Comparison of ENCODE assay signal across 21 cellular contexts in genomic region chr2:120852200-120852815, GRCh38.
DNase-seq lines count a peak whose midpoint lies in the region; ATAC-seq, FAIRE-seq and TF ChIP-seq lines count a peak whose summit lies in the region.
"Had no signal": no experiment of that assay in that cellular context is flagged by ENCODE, and none has a peak within 500 bp of the region (broad histone marks: within the 10 kb centered on the region; RNA-seq: fewer than 3 reads in every experiment).

No MANE protein-coding gene starts in this region.

- no peak overlapping the region for H3K27ac Mint-ChIP-seq in natural killer cell treated with Interleukin-12 subunit alpha and Interleukin-12 subunit beta and Interleukin-15 and Interleukin-18, amount 100 ng/mL, for 72 hours
- H3K27ac Mint-ChIP-seq in natural killer cell: no peak overlapping the region
- H3K27ac Mint-ChIP-seq: CD4-positive, CD25-positive, alpha-beta regulatory T cell had no signal

- in situ Hi-C loops in mammary epithelial cell (cut with MboI; ENCODE audit: low sequenced_read_pairs in 2 of 2): no loop called here

- ATAC-seq in natural killer cell treated with Interleukin-12 subunit alpha and Interleukin-12 subunit beta and Interleukin-15 and Interleukin-18, amount 100 ng/mL, for 72 hours: peak in 1 of 2 donors; percentile 8
- ATAC-seq in natural killer cell (no peak), GM21526 (IDR thresholded peaks at IDR 0.05; ENCODE audit: low FRiP score, unreplicated experiment) (no peak)
- ATAC-seq: A549, GM23338 had no signal

- no peaks in the 10 kb centered on the region for H3K4me1 Mint-ChIP-seq in natural killer cell treated with Interleukin-12 subunit alpha and Interleukin-12 subunit beta and Interleukin-15 and Interleukin-18, amount 100 ng/mL, for 72 hours (ENCODE audit: low read depth in 2 of 2)
- no peaks in the 10 kb centered on the region for H3K4me1 Mint-ChIP-seq in natural killer cell
- H3K4me1 Mint-ChIP-seq: CD4-positive, CD25-positive, alpha-beta regulatory T cell had no signal

- H3K9me3 ChIP-seq in Karpas-422 (ENCODE audit: low read length): no peaks in the 10 kb centered on the region; the same call in 1 of the 2 replicates
- H3K9me3 ChIP-seq in mammary epithelial cell (replicated peaks; ENCODE audit: insufficient read depth, low read length): no peaks in the 10 kb centered on the region

- no peaks in the 10 kb centered on the region for H4K20me1 ChIP-seq in Karpas-422 (ENCODE audit: insufficient read depth, low read depth, low read length)
- H4K20me1 ChIP-seq in mammary epithelial cell (ENCODE audit: insufficient read depth, low read length): no peaks in the 10 kb centered on the region

- no peaks in the 10 kb centered on the region for H3K27me3 ChIP-seq in bronchial epithelial cell (ENCODE audit: control insufficient read depth, insufficient read depth, low read length)
- no peaks in the 10 kb centered on the region for H3K27me3 ChIP-seq in Karpas-422 (ENCODE audit: low read length)
- H3K27me3 ChIP-seq in mammary epithelial cell (ENCODE audit: insufficient read depth, low read length): no peaks in the 10 kb centered on the region

- no peaks in the 10 kb centered on the region for H3K36me3 Mint-ChIP-seq in natural killer cell treated with Interleukin-12 subunit alpha and Interleukin-12 subunit beta and Interleukin-15 and Interleukin-18, amount 100 ng/mL, for 72 hours
- no peaks in the 10 kb centered on the region for H3K36me3 Mint-ChIP-seq in natural killer cell
- H3K36me3 Mint-ChIP-seq: CD4-positive, CD25-positive, alpha-beta regulatory T cell had no signal

- H3K4me1 ChIP-seq in Karpas-422 (ENCODE audit: low read length) (no peaks in the 10 kb centered on the region), mammary epithelial cell (ENCODE audit: insufficient read depth, low read length) (peaks cover 3% of the 10 kb centered on the region)

- dilution Hi-C loops in mammary epithelial cell (cut with HindIII; ENCODE audit: low sequenced_read_pairs): no loop called here

- 84% methylated on average over 12 of the region's 12 CpGs for WGBS in mammary epithelial cell (ENCODE audit: low coverage, missing lambda C conversion rate)

- H3K4me3 ChIP-seq in bronchial epithelial cell (ENCODE audit: low read depth, low read length) (no peak overlapping the region), Karpas-422 (ENCODE audit: low read length) (no peak overlapping the region), mammary epithelial cell (replicated peaks in 1 of 3; ENCODE audit: insufficient read depth in 1 of 3, low read depth in 2 of 3, low read length in 3 of 3) (no peak overlapping the region)
- H3K4me3 ChIP-seq: A549, GM23338, PC-9 had no signal

- no peak overlapping the region for H3K4me2 ChIP-seq in Karpas-422 (ENCODE audit: low read depth, low read length, poor library complexity, severe bottlenecking)
- no peak overlapping the region for H3K4me2 ChIP-seq in mammary epithelial cell (ENCODE audit: insufficient read depth, low read depth, low read length)
- H3K4me2 ChIP-seq: A549, GM23338, PC-9 had no signal

- H2AFZ ChIP-seq in Karpas-422 (ENCODE audit: low read length) (no peak overlapping the region), mammary epithelial cell (ENCODE audit: low read depth, low read length) (no peak overlapping the region)
- H2AFZ ChIP-seq: GM23338, PC-9 had no signal

- peak; percentile 42 for DNase-seq in natural killer cell treated with Interleukin-12 subunit alpha and Interleukin-12 subunit beta and Interleukin-15 and Interleukin-18, amount 100 ng/mL, for 72 hours (ENCODE audit: low spot score)
- DNase-seq in natural killer cell: no peak
- no peak for DNase-seq in bronchial epithelial cell (ENCODE audit: low read depth)
- DNase-seq in posterior vena cava (ENCODE audit: low spot score): peak; percentile 78
- DNase-seq in Karpas-422: no peak
- no peak for DNase-seq in mammary epithelial cell
- DNase-seq: AML-193; Calu3; CD4-positive, CD25-positive, alpha-beta regulatory T cell; DMS79; GF-D8; MV-4-11; NCI-H1417 treated with DMSO at 0.1 percent for 48 hours; NCI-H2029; NCI-H2171 treated with DMSO at 0.1 percent for 48 hours; NCI-H774; PC-9; Right ventricle myocardium superior had no signal

- H3K9ac ChIP-seq in Karpas-422 (ENCODE audit: low read length) (no peak overlapping the region), mammary epithelial cell (ENCODE audit: insufficient read depth, low read length) (no peak overlapping the region)

- H3K79me2 ChIP-seq in Karpas-422 (ENCODE audit: low read length) (no peaks in the 10 kb centered on the region), mammary epithelial cell (ENCODE audit: insufficient read depth, low read length) (no peaks in the 10 kb centered on the region)

- H3K36me3 ChIP-seq in bronchial epithelial cell (ENCODE audit: control insufficient read depth, insufficient read depth, low read length) (no peaks in the 10 kb centered on the region), Karpas-422 (ENCODE audit: insufficient read depth, low read length) (no peaks in the 10 kb centered on the region), mammary epithelial cell (ENCODE audit: insufficient read depth, low read length) (no peaks in the 10 kb centered on the region)

- intact Hi-C loops in natural killer cell (cut with micrococcal nuclease): no loop called here
- intact Hi-C loops in posterior vena cava (cut with DNase I): no loop called here
- intact Hi-C loops in mammary epithelial cell (cut with micrococcal nuclease): no loop called here

- H3K4me3 Mint-ChIP-seq in natural killer cell treated with Interleukin-12 subunit alpha and Interleukin-12 subunit beta and Interleukin-15 and Interleukin-18, amount 100 ng/mL, for 72 hours: no peak overlapping the region
- no peak overlapping the region for H3K4me3 Mint-ChIP-seq in natural killer cell
- H3K4me3 Mint-ChIP-seq: GM23338 had no signal

- H3K9me2 ChIP-seq in Karpas-422 (replicated peaks; ENCODE audit: insufficient read depth, low read length): no peaks in the 10 kb centered on the region

- no peaks in the 10 kb centered on the region for H3K9me3 Mint-ChIP-seq in natural killer cell treated with Interleukin-12 subunit alpha and Interleukin-12 subunit beta and Interleukin-15 and Interleukin-18, amount 100 ng/mL, for 72 hours
- peaks cover 0 to 4% of the 10 kb centered on the region in 2 donors for H3K9me3 Mint-ChIP-seq in natural killer cell
- H3K9me3 Mint-ChIP-seq: GM23338 had no signal

- no TSS peak for BruUV-seq in mammary epithelial cell (replicated peaks; lab: Mats Ljungman, UMichigan)

- TF ChIP-seq CTCF in natural killer cell (IDR thresholded peaks at IDR 0.05) (no peak), bronchial epithelial cell (IDR thresholded peaks at IDR 0.05; ENCODE audit: insufficient read depth, low read length, severe bottlenecking) (no peak), mammary epithelial cell (conservative IDR thresholded peaks at IDR 0.05 in 1 of 2, IDR thresholded peaks at IDR 0.05 in 1 of 2; ENCODE audit: extremely low read depth in 1 of 2, insufficient read depth in 1 of 2, low read depth in 1 of 2, low read length in 2 of 2) (no peak)

- H3K27ac ChIP-seq in Karpas-422 (ENCODE audit: low read length) (no peak overlapping the region), mammary epithelial cell (ENCODE audit: insufficient read depth, low read depth, low read length) (no peak overlapping the region)
- H3K27ac ChIP-seq: PC-9 had no signal

- CTCF ChIA-PET in mammary epithelial cell (lab: Charles Lee; ENCODE audit: low non-redundant PET): no interaction called here

- H3K27me3 Mint-ChIP-seq in natural killer cell treated with Interleukin-12 subunit alpha and Interleukin-12 subunit beta and Interleukin-15 and Interleukin-18, amount 100 ng/mL, for 72 hours: peaks cover 0 to 2% of the 10 kb centered on the region in 2 donors
- H3K27me3 Mint-ChIP-seq in natural killer cell (ENCODE audit: low read depth in 2 of 2): no peaks in the 10 kb centered on the region
- H3K27me3 Mint-ChIP-seq: CD4-positive, CD25-positive, alpha-beta regulatory T cell had no signal

- peak; percentile 92 for FAIRE-seq in bronchial epithelial cell (lab: Jason Lieb, UNC)
- FAIRE-seq: A549 had no signal

Comparison
In these comparisons a context has a peak if more than half of its experiments do, and no peak if none do; other contexts are left out.
1. DNase-seq: peak in natural killer cell treated with Interleukin-12 subunit alpha and Interleukin-12 subunit beta and Interleukin-15 and Interleukin-18, amount 100 ng/mL, for 72 hours (single experiment) and posterior vena cava (single experiment); none in natural killer cell (single experiment), bronchial epithelial cell (single experiment), Karpas-422 (single experiment) and mammary epithelial cell (single experiment).